ENCODE assay signal across 8 cellular contexts in genomic region chr18:59358611-59359575, GRCh38. TPM values are rescaled to one million over a fixed set of nuclear protein-coding genes. Genes with fewer than 3 reads are reported as not detected.
DNase-seq lines count a peak whose midpoint lies in the region; ATAC-seq and TF ChIP-seq lines count a peak whose summit lies in the region.

A gene with protein sequence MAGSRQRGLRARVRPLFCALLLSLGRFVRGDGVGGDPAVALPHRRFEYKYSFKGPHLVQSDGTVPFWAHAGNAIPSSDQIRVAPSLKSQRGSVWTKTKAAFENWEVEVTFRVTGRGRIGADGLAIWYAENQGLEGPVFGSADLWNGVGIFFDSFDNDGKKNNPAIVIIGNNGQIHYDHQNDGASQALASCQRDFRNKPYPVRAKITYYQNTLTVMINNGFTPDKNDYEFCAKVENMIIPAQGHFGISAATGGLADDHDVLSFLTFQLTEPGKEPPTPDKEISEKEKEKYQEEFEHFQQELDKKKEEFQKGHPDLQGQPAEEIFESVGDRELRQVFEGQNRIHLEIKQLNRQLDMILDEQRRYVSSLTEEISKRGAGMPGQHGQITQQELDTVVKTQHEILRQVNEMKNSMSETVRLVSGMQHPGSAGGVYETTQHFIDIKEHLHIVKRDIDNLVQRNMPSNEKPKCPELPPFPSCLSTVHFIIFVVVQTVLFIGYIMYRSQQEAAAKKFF (minus strand): TSS chr18:59359265. CDS start chr18:59359244, 21 bp downstream.

- peaks cover 0 to 5% of the 10 kb centered on the region in 2 donors for H3K36me3 Mint-ChIP-seq in naive B cell
- peaks cover 54% of the 10 kb centered on the region for H3K36me3 Mint-ChIP-seq in stimulated activated effector memory CD8-positive, alpha-beta T cell treated with anti-CD3 and anti-CD28 coated beads, Interleukin-12 subunit alpha, Interleukin-12 subunit beta, amount 100 ng/mL, for 72 hours

- no peaks in the 10 kb centered on the region for H3K9me3 Mint-ChIP-seq in naive B cell
- no peaks in the 10 kb centered on the region for H3K9me3 Mint-ChIP-seq in stimulated activated effector memory CD8-positive, alpha-beta T cell treated with anti-CD3 and anti-CD28 coated beads, Interleukin-12 subunit alpha, Interleukin-12 subunit beta, amount 100 ng/mL, for 72 hours

- DNase-seq in EL (peak; percentile 96), H4 (ENCODE audit: low spot score) (peak; percentile 85), LNCaP clone FGC (ENCODE audit: low read depth) (peak; percentile 64), RPMI8226 (peak; percentile 98), fibroblast of gingiva (ENCODE audit: low read depth) (peak; percentile 95), naive B cell (peak; percentile 84)
- peak; percentile 72 to 90 for DNase-seq in activated T-helper 1 cell treated with anti-CD3 and anti-CD28 coated beads, Interleukin-2, amount 50 U/mL, for 16 hours (ENCODE audit: low read depth in 1 of 2, low spot score in 1 of 2)
- DNase-seq in stimulated activated effector memory CD8-positive, alpha-beta T cell treated with anti-CD3 and anti-CD28 coated beads, Interleukin-12 subunit alpha, Interleukin-12 subunit beta, amount 100 ng/mL, for 72 hours (ENCODE audit: low spot score in 2 of 2) = peak; percentile 94 to 95

- peaks cover 22 to 31% (median 23%) of the 10 kb centered on the region in 3 donors for H3K4me1 Mint-ChIP-seq in naive B cell
- peaks cover 10% of the 10 kb centered on the region for H3K4me1 Mint-ChIP-seq in stimulated activated effector memory CD8-positive, alpha-beta T cell treated with anti-CD3 and anti-CD28 coated beads, Interleukin-12 subunit alpha, Interleukin-12 subunit beta, amount 100 ng/mL, for 72 hours

- peak within 1 kb of the TSS; percentile 93 for H3K4me3 ChIP-seq in LNCaP clone FGC (ENCODE audit: low read depth, low read length)

- peak within 1 kb of the TSS; percentile 80 to 95 (median 90) for H3K27ac Mint-ChIP-seq in naive B cell
- H3K27ac Mint-ChIP-seq in stimulated activated effector memory CD8-positive, alpha-beta T cell treated with anti-CD3 and anti-CD28 coated beads, Interleukin-12 subunit alpha, Interleukin-12 subunit beta, amount 100 ng/mL, for 72 hours = peak within 1 kb of the TSS; percentile 98

- peak; percentile 84 to 89 for ATAC-seq in naive B cell (ENCODE audit: low read depth in 2 of 2)
- peak; percentile 95 for ATAC-seq in stimulated activated effector memory CD8-positive, alpha-beta T cell treated with anti-CD3 and anti-CD28 coated beads, Interleukin-12 subunit alpha, Interleukin-12 subunit beta, amount 100 ng/mL, for 72 hours

- peaks cover 5 to 8% (median 6%) of the 10 kb centered on the region in 3 donors for H3K27me3 Mint-ChIP-seq in naive B cell

- H3K4me3 Mint-ChIP-seq in naive B cell = peak within 1 kb of the TSS; percentile 85 to 100 (median 97)
- peak within 1 kb of the TSS; percentile 88 for H3K4me3 Mint-ChIP-seq in stimulated activated effector memory CD8-positive, alpha-beta T cell treated with anti-CD3 and anti-CD28 coated beads, Interleukin-12 subunit alpha, Interleukin-12 subunit beta, amount 100 ng/mL, for 72 hours

- no peak for TF ChIP-seq CTCF in LNCaP clone FGC (IDR thresholded peaks at IDR 0.05; ENCODE audit: control insufficient read depth, extremely low read depth, insufficient read depth)

RNA-seq across cellular contexts. Expression of the gene that starts here (rescaled TPM):
- 137 and 169 TPM in 2 replicates for total RNA-seq in H4 (2014; rRNA removed; shearing (Covaris generic))
- polyA plus RNA-seq in naive B cell (ENCODE audit: low read depth in 6 of 6) = 10 to 100 TPM; 24.3 to 35.2 (median 27.6) TPM

Comparison
In these comparisons a context has a peak if more than half of its experiments do, and no peak if none do; other contexts are left out.
1. Peak in every context shown above with its lines: DNase-seq, ATAC-seq and H3K4me3 ChIP-seq.